In genomic region chr7:16301251-16301650, GRCh38 we compare ENCODE assay signal across 26 cellular contexts.
"Had no signal": no experiment of that assay in that cellular context is flagged by ENCODE, and none has a peak within 500 bp of the region (broad histone marks: within the 10 kb centered on the region; RNA-seq: fewer than 3 reads in every experiment).

No MANE protein-coding gene starts in this region.

- DNase-seq: dorsolateral prefrontal cortex; effector CD4-positive, alpha-beta T cell; gastrocnemius medialis; heart left ventricle; kidney; left lung; mesenchymal stem cell; naive thymus-derived CD8-positive, alpha-beta T cell; nephron progenitor cell; nucleus accumbens; ovary; posterior cingulate gyrus; psoas muscle; stimulated activated CD4-positive, alpha-beta T cell treated with anti-CD3 and anti-CD28 coated beads, Interleukin-12 subunit alpha, Interleukin-12 subunit beta, amount 100 ng/mL, for 4 hours; stimulated activated CD4-positive, alpha-beta T cell treated with anti-CD3 and anti-CD28 coated beads, Interleukin-1b, Interleukin-23, amount 100 ng/mL, for 48 hours; stimulated activated CD4-positive, alpha-beta T cell treated with anti-CD3 and anti-CD28 coated beads, Interleukin-4, amount 100 ng/mL, for 1 hour; stimulated activated CD8-positive, alpha-beta memory T cell treated with anti-CD3 and anti-CD28 coated beads, Interleukin-4, amount 100 ng/mL, for 48 hours; stimulated activated naive CD4-positive, alpha-beta T cell; stimulated activated naive CD8-positive, alpha-beta T cell treated with anti-CD3 and anti-CD28 coated beads, Interleukin-15, amount 100 ng/mL, for 72 hours; transverse colon; upper lobe of right lung; uterus had no signal

- H3K4me3 ChIP-seq: dorsolateral prefrontal cortex, gastrocnemius medialis, heart left ventricle, hepatocyte, left lung, ovary, psoas muscle, right atrium auricular region, smooth muscle cell, suprapubic skin, transverse colon, upper lobe of right lung, uterus had no signal
